16 cellular contexts compared by ENCODE assay signal in genomic region chr10:25604591-25604990, GRCh38.
"Had no signal": no experiment of that assay in that cellular context is flagged by ENCODE, and none has a peak within 500 bp of the region (broad histone marks: within the 10 kb centered on the region; RNA-seq: fewer than 3 reads in every experiment).

No MANE protein-coding gene starts in this region.

- DNase-seq: effector memory CD8-positive, alpha-beta T cell; erythroblast; foreskin keratinocyte; kidney; left colon; right cardiac atrium; stimulated activated CD4-positive, alpha-beta T cell treated with anti-CD3 and anti-CD28 coated beads, Interleukin-15, amount 100 ng/mL, for 24 hours; stimulated activated CD4-positive, alpha-beta T cell treated with anti-CD3 and anti-CD28 coated beads, Interleukin-1b, Interleukin-23, amount 100 ng/mL, for 48 hours; stimulated activated CD4-positive, alpha-beta T cell treated with anti-CD3 and anti-CD28 coated beads, Interleukin-4, amount 100 ng/mL, for 24 hours; tibial artery; upper lobe of right lung had no signal

- H3K4me3 Mint-ChIP-seq: effector memory CD8-positive, alpha-beta T cell; natural killer cell treated with Interleukin-12 subunit alpha and Interleukin-12 subunit beta and Interleukin-15 and Interleukin-18, amount 100 ng/mL, for 72 hours; stimulated activated memory B cell treated with anti-CD40 and anti-IgM and Interleukin-4, amounts not matched to agents 10 μg/mL and 1 μg/mL and 100 μg/mL, for 72 hours; stimulated activated naive CD8-positive, alpha-beta T cell treated with anti-CD3 and anti-CD28 coated beads, Interleukin-15, Interleukin-2, amounts not matched to agents 100 ng/mL and 50 ng/mL, for 24 hours had no signal

- H3K4me1 ChIP-seq: foreskin keratinocyte, tibial artery, upper lobe of right lung had no signal

- H3K4me3 ChIP-seq: cardiac muscle cell, tibial artery, upper lobe of right lung had no signal

- H3K9me3 Mint-ChIP-seq: effector memory CD8-positive, alpha-beta T cell; natural killer cell treated with Interleukin-12 subunit alpha and Interleukin-12 subunit beta and Interleukin-15 and Interleukin-18, amount 100 ng/mL, for 72 hours; stimulated activated memory B cell treated with anti-CD40 and anti-IgM and Interleukin-4, amounts not matched to agents 10 μg/mL and 1 μg/mL and 100 μg/mL, for 72 hours; stimulated activated naive CD8-positive, alpha-beta T cell treated with anti-CD3 and anti-CD28 coated beads, Interleukin-15, Interleukin-2, amounts not matched to agents 100 ng/mL and 50 ng/mL, for 24 hours had no signal

- H3K9me3 ChIP-seq: neutrophil, tibial artery, upper lobe of right lung had no signal

- H3K27ac ChIP-seq: cardiac muscle cell, foreskin keratinocyte, neutrophil, tibial artery, upper lobe of right lung had no signal

- H3K4me1 Mint-ChIP-seq: stimulated activated memory B cell treated with anti-CD40 and anti-IgM and Interleukin-4, amounts not matched to agents 10 μg/mL and 1 μg/mL and 100 μg/mL, for 72 hours had no signal

- H3K27me3 ChIP-seq: cardiac muscle cell, foreskin keratinocyte, neutrophil, tibial artery, upper lobe of right lung had no signal

- H3K27ac Mint-ChIP-seq: effector memory CD8-positive, alpha-beta T cell; natural killer cell treated with Interleukin-12 subunit alpha and Interleukin-12 subunit beta and Interleukin-15 and Interleukin-18, amount 100 ng/mL, for 72 hours; stimulated activated memory B cell treated with anti-CD40 and anti-IgM and Interleukin-4, amounts not matched to agents 10 μg/mL and 1 μg/mL and 100 μg/mL, for 72 hours; stimulated activated naive CD8-positive, alpha-beta T cell treated with anti-CD3 and anti-CD28 coated beads, Interleukin-15, Interleukin-2, amounts not matched to agents 100 ng/mL and 50 ng/mL, for 24 hours had no signal

- H3K27me3 Mint-ChIP-seq: effector memory CD8-positive, alpha-beta T cell; natural killer cell treated with Interleukin-12 subunit alpha and Interleukin-12 subunit beta and Interleukin-15 and Interleukin-18, amount 100 ng/mL, for 72 hours; stimulated activated memory B cell treated with anti-CD40 and anti-IgM and Interleukin-4, amounts not matched to agents 10 μg/mL and 1 μg/mL and 100 μg/mL, for 72 hours; stimulated activated naive CD8-positive, alpha-beta T cell treated with anti-CD3 and anti-CD28 coated beads, Interleukin-15, Interleukin-2, amounts not matched to agents 100 ng/mL and 50 ng/mL, for 24 hours had no signal

- ATAC-seq: effector memory CD8-positive, alpha-beta T cell; foreskin keratinocyte; left colon; natural killer cell treated with Interleukin-12 subunit alpha and Interleukin-12 subunit beta and Interleukin-15 and Interleukin-18, amount 100 ng/mL, for 72 hours; right cardiac atrium; stimulated activated memory B cell treated with anti-CD40 and anti-IgM and Interleukin-4, amounts not matched to agents 10 μg/mL and 1 μg/mL and 100 μg/mL, for 72 hours; upper lobe of right lung had no signal

- H3K36me3 ChIP-seq: cardiac muscle cell, neutrophil, tibial artery, upper lobe of right lung had no signal

- H3K36me3 Mint-ChIP-seq: natural killer cell treated with Interleukin-12 subunit alpha and Interleukin-12 subunit beta and Interleukin-15 and Interleukin-18, amount 100 ng/mL, for 72 hours; stimulated activated memory B cell treated with anti-CD40 and anti-IgM and Interleukin-4, amounts not matched to agents 10 μg/mL and 1 μg/mL and 100 μg/mL, for 72 hours had no signal

- FAIRE-seq: kidney had no signal
